ENCODE assay signal across 8 cellular contexts in the genomic region with DNA sequence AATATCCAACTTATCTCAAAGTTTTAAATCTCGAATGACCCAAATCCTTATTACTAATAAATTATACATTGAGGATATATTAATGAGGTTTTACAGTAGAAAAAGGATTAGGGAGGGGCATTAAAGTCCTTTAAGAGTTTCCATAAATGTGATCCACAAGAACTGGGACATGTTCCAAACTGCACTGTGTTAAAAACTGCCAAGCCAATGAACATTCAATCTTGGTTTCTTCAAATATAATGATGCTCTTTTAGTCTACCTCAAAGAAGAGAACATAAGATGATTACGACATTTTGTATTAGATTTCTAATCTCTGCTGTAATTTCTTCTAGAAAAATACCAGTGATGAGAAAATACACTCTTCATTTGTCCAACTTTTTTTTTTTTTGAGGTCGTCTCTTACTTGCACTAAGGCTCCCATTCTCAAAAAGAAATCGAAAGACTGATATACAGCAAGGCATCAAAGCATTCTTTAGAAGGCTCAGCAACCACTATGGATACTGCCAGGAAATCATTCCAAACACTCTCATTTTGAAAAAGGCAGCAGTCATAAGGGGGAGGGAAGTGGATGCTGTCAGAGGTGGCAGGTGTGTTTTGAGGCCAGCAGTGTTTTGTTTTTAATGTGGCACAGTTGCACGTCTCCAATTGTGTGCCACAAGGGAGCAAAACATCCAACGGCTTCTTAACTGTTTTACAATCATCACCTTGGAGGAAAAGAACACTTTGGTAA. TPM values are rescaled to one million over a fixed set of nuclear protein-coding genes. Genes with fewer than 3 reads are reported as not detected.
A peak's percentile ranks its signal among the peaks of the same experiment; 100 is the strongest.
DNase-seq lines count a peak whose midpoint lies in the region; ATAC-seq and TF ChIP-seq lines count a peak whose summit lies in the region.

No MANE protein-coding gene starts in this region.

- peak; percentile 55 for DNase-seq in NCI-H128 (lab: John Stamatoyannopoulos, UW; ENCODE audit: unreplicated experiment)
- DNase-seq in brain microvascular endothelial cell: no peak
- DNase-seq in naive thymus-derived CD8-positive, alpha-beta T cell: no peak
- DNase-seq in ecto neural progenitor cell (ENCODE audit: low spot score): no peak
- DNase-seq in islet precursor cell: no peak

- H3K27me3 Mint-ChIP-seq in naive thymus-derived CD8-positive, alpha-beta T cell: no peaks in the 10 kb centered on the region

- no peaks in the 10 kb centered on the region for H3K36me3 ChIP-seq in ES-I3 (ENCODE audit: insufficient read depth, low read length)
- no peaks in the 10 kb centered on the region for H3K36me3 ChIP-seq in brain microvascular endothelial cell (replicated peaks)

- in situ Hi-C loops in brain microvascular endothelial cell (cut with HindIII; ENCODE audit: low pct_ligation_motif_present, low sequenced_read_pairs): no loop called here

- peak overlapping the region; percentile 78 for H3K9ac ChIP-seq in ES-I3 (ENCODE audit: low read depth, low read length)

- no peak for TF ChIP-seq CTCF in brain microvascular endothelial cell (IDR thresholded peaks at IDR 0.05; ENCODE audit: low read depth, low read length, missing control alignments)

- peak overlapping the region in 8 of 10 donors; percentile 3 to 98 (median 48) for H3K27ac Mint-ChIP-seq in naive thymus-derived CD8-positive, alpha-beta T cell

- H3K27ac ChIP-seq in brain microvascular endothelial cell: no peak overlapping the region

- H3K36me3 Mint-ChIP-seq in naive thymus-derived CD8-positive, alpha-beta T cell: peaks cover 0 to 22% (median 5%) of the 10 kb centered on the region in 3 donors

- POLR2A ChIA-PET in naive thymus-derived CD8-positive, alpha-beta T cell (lab: Charles Lee): interaction anchor here (2.5 kb wide), 1 partner anchor 85 kb away, joined by 15 read pairs; the partner anchor contains the start of gene APBA1

- H3K4me3 ChIP-seq in brain microvascular endothelial cell (ENCODE audit: low read depth, low read length): peak overlapping the region; percentile 23

- H3K27me3 ChIP-seq in brain microvascular endothelial cell (replicated peaks): no peaks in the 10 kb centered on the region

- H3K4me1 ChIP-seq in ES-I3 (ENCODE audit: insufficient read depth, low read length): peaks cover 29% of the 10 kb centered on the region

- no peak for ATAC-seq in naive thymus-derived CD8-positive, alpha-beta T cell
- ATAC-seq in HG02759 (IDR thresholded peaks at IDR 0.05; ENCODE audit: unreplicated experiment): no peak
- no peak for ATAC-seq in HG03442 (IDR thresholded peaks at IDR 0.05; ENCODE audit: unreplicated experiment)

- H3K4me1 Mint-ChIP-seq in naive thymus-derived CD8-positive, alpha-beta T cell: peaks cover 19 to 45% (median 43%) of the 10 kb centered on the region in 4 donors

- no peaks in the 10 kb centered on the region for H3K9me3 Mint-ChIP-seq in naive thymus-derived CD8-positive, alpha-beta T cell

- peak overlapping the region; percentile 64 to 97 (median 80) for H3K4me3 Mint-ChIP-seq in naive thymus-derived CD8-positive, alpha-beta T cell

- H3K9me3 ChIP-seq in ES-I3 (ENCODE audit: control insufficient read depth, insufficient read depth, low read length): no peaks in the 10 kb centered on the region

RNA-seq across cellular contexts. Expression of gene PTAR1, which starts 1.6 kb away (rescaled TPM):
- total RNA-seq in naive thymus-derived CD8-positive, alpha-beta T cell: 10 to 100 TPM; 87.8 to 88.7 TPM
- polyA plus RNA-seq in naive thymus-derived CD8-positive, alpha-beta T cell: 10 to 100 TPM in 2 of 3 donors, 1 to 10 TPM in 1; 8.1 to 14.0 (median 13.1) TPM
